Comparison of ENCODE assay signal across 1 cellular context in genomic region chr16:59355704-59356103, GRCh38.
TF ChIP-seq lines count a peak whose summit lies in the region.

No MANE protein-coding gene starts in this region.

TF ChIP-seq in WTC11, 78 proteins besides CTCF, POLR2A, EP300 and RAD21 (continued from another document):
- TF ChIP-seq PRDM15 (CRISPR knock-in tag; IDR thresholded peaks at IDR 0.05) = no peak
